ENCODE assay signal across 8 cellular contexts in genomic region chr10:95374597-95375209, GRCh38.
A peak's percentile ranks its signal among the peaks of the same experiment; 100 is the strongest.
DNase-seq lines count a peak whose midpoint lies in the region; ATAC-seq and TF ChIP-seq lines count a peak whose summit lies in the region.

No MANE protein-coding gene starts in this region.

- intact Hi-C loops in MCF 10A (cut with micrococcal nuclease), result loop anchor here (1.0 to 10.0 kb wide), 5 partner anchors 11 to 468 kb away; partner anchors contain the start of gene TCTN3

- TF ChIP-seq CTCF in GM12874 (IDR thresholded peaks at IDR 0.05; ENCODE audit: insufficient read depth, low read depth, low read length) (peak; percentile 92), MCF 10A (IDR thresholded peaks at IDR 0.05; ENCODE audit: unreplicated experiment) (peak; percentile 95)

- CTCF ChIA-PET in MCF 10A (lab: Yijun Ruan, JAX), result interaction anchor here (0.6 to 8.5 kb wide), 94 partner anchors 12 to 1759 kb away, joined by 3 to 333 read pairs (median 4); partner anchors contain the start of gene TCTN3

- POLR2A ChIA-PET in MCF 10A (lab: Yijun Ruan, JAX), result interaction anchor here (0.6 to 2.1 kb wide), 6 partner anchors 30 to 229 kb away, joined by 3 to 7 read pairs (median 4); no protein-coding TSS in a partner anchor

- BruUV-seq in MCF 10A (replicated peaks; lab: Mats Ljungman, UMichigan), result no TSS peak

- H3K4me3 Mint-ChIP-seq in MCF 10A (ENCODE audit: unreplicated experiment), result no peak overlapping the region

- H3K9me3 Mint-ChIP-seq in MCF 10A (ENCODE audit: unreplicated experiment), result no peaks in the 10 kb centered on the region

- H3K4me1 Mint-ChIP-seq in MCF 10A (ENCODE audit: insufficient read depth, unreplicated experiment), result no peaks in the 10 kb centered on the region

- H3K27ac Mint-ChIP-seq in MCF 10A (ENCODE audit: low read depth, unreplicated experiment), result no peak overlapping the region

- peak; percentile 92 for ATAC-seq in HG02678 (IDR thresholded peaks at IDR 0.05; ENCODE audit: unreplicated experiment)

- H3K36me3 Mint-ChIP-seq in MCF 10A (ENCODE audit: insufficient read depth, unreplicated experiment), result no peaks in the 10 kb centered on the region

- H3K27me3 Mint-ChIP-seq in MCF 10A (ENCODE audit: insufficient read depth, unreplicated experiment), result peaks cover 29% of the 10 kb centered on the region

- DNase-seq in A172 (ENCODE audit: low spot score) (peak; percentile 81), NCI-H1417 (lab: John Stamatoyannopoulos, UW) (peak; percentile 31 to 80 (median 71)), SW480 (ENCODE audit: low spot score) (peak; percentile 70), MCF 10A (ENCODE audit: unreplicated experiment) (peak; percentile 88), islet precursor cell (peak; percentile 89)
- DNase-seq in stimulated activated CD4-positive, alpha-beta T cell treated with anti-CD3 and anti-CD28 coated beads, Interleukin-1b, Interleukin-23, amount 100 ng/mL, for 4 hours (ENCODE audit: low read depth in 2 of 2), result peak; percentile 8 to 17

Comparison
In these comparisons a context has a peak if more than half of its experiments do, and no peak if none do; other contexts are left out.
1. Peak in every context shown above with its lines: DNase-seq and ATAC-seq.
2. DNase-seq: peak in every context shown above with its lines; median percentile 89 in islet precursor cell; 88 in MCF 10A; 81 in A172; 71 in NCI-H1417; 70 in SW480; 12 in stimulated activated CD4-positive, alpha-beta T cell treated with anti-CD3 and anti-CD28 coated beads, Interleukin-1b, Interleukin-23, amount 100 ng/mL, for 4 hours.